In genomic region chr11:115185507-115185906, GRCh38 we compare ENCODE assay signal across 24 cellular contexts.
"Had no signal": no experiment of that assay in that cellular context is flagged by ENCODE, and none has a peak within 500 bp of the region (broad histone marks: within the 10 kb centered on the region; RNA-seq: fewer than 3 reads in every experiment).

No MANE protein-coding gene starts in this region.

- H3K4me1 ChIP-seq: ascending aorta, stomach, transverse colon had no signal

- H3K27ac ChIP-seq: ascending aorta, brain microvascular endothelial cell, neural progenitor cell, right lobe of liver, stomach, transverse colon had no signal

- ATAC-seq: naive thymus-derived CD8-positive, alpha-beta T cell; right lobe of liver; stimulated activated naive B cell treated with anti-CD40 and anti-IgM and Interleukin-4, amounts not matched to agents 10 μg/mL and 1 μg/mL and 100 μg/mL, for 72 hours; T-helper 17 cell had no signal

- H3K36me3 ChIP-seq: ascending aorta, brain microvascular endothelial cell, neural progenitor cell, right lobe of liver, stomach, transverse colon had no signal

- DNase-seq: activated CD4-positive, alpha-beta memory T cell treated with anti-CD3 and anti-CD28 coated beads, Interleukin-2, amount 10 ng/mL, durations not matched to agents 7 days and 5 days; activated CD4-positive, alpha-beta T cell treated with anti-CD3 and anti-CD28 coated beads, Interleukin-2, amount 10 ng/mL, durations not matched to agents 24 days and 14 days; activated CD4-positive, CD25-positive, alpha-beta regulatory T cell treated with anti-CD3 and anti-CD28 coated beads, Interleukin-2, amount 50 U/mL, for 72 hours; activated CD8-positive, alpha-beta memory T cell treated with anti-CD3 and anti-CD28 coated beads, Interleukin-2, amount 50 U/mL, for 48 hours; activated gamma-delta T cell; activated naive CD4-positive, alpha-beta T cell treated with anti-CD3 and anti-CD28 coated beads, Interleukin-2, amount 10 ng/mL, durations not matched to agents 7 days and 5 days; activated naive CD8-positive, alpha-beta T cell treated with anti-CD3 and anti-CD28 coated beads, Interleukin-2, amount 10 ng/mL, durations not matched to agents 7 days and 5 days; activated T-cell treated with anti-CD3 and anti-CD28 coated beads, Interleukin-2, amount 50 U/mL, for 24 hours; brain microvascular endothelial cell; caudate nucleus; foreskin fibroblast; islet precursor cell; midbrain; naive thymus-derived CD8-positive, alpha-beta T cell; right lobe of liver; small intestine; stimulated activated CD4-positive, alpha-beta T cell treated with anti-CD3 and anti-CD28 coated beads, Interleukin-2, amount 100 ng/mL, for 24 hours; stimulated activated naive B cell treated with anti-CD40 and anti-IgM and Interleukin-4, amounts not matched to agents 10 μg/mL and 1 μg/mL and 100 μg/mL, for 72 hours; stomach; T-helper 17 cell; T1000; transverse colon had no signal

- H3K4me3 ChIP-seq: ascending aorta, neural progenitor cell, right lobe of liver, stomach, transverse colon had no signal

- H3K27me3 ChIP-seq: ascending aorta, brain microvascular endothelial cell, neural progenitor cell, right lobe of liver, stomach, transverse colon had no signal

- H3K9me3 ChIP-seq: ascending aorta, right lobe of liver, stomach, transverse colon had no signal
